8 cellular contexts compared by ENCODE assay signal in the genomic region with DNA sequence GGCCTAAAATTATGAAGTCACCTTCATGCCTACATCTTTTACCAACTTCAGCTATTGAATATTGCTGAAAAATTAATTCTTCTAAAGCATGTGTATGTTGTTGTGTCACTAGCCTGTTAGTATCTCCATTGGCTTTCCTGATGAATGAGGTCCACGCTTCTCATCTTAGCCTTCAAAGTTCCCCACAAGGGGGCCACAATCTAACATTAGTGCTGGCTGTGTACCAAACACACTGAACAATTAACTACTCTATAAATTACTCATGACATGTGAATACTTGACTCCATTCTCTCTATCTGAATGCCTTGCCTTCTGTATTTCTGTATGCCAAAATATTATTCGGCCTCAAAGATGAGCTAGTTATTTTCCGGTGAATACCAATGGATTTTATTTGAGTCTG.
DNase-seq lines count a peak whose midpoint lies in the region; FAIRE-seq and TF ChIP-seq lines count a peak whose summit lies in the region.
"Had no signal": no experiment of that assay in that cellular context is flagged by ENCODE, and none has a peak within 500 bp of the region (broad histone marks: within the 10 kb centered on the region; RNA-seq: fewer than 3 reads in every experiment).

No MANE protein-coding gene starts in this region.

- no peak overlapping the region for H2BK15ac ChIP-seq in mesenchymal stem cell (ENCODE audit: low read depth, poor library complexity, severe bottlenecking)

- H3K4ac ChIP-seq in mesenchymal stem cell (ENCODE audit: low read depth in 1 of 2, low read length in 2 of 2) = no peak overlapping the region

- no peak overlapping the region for H3K14ac ChIP-seq in mesenchymal stem cell (ENCODE audit: low read length in 2 of 2)

- H3K36me3 ChIP-seq in SJSA1 (no peaks in the 10 kb centered on the region), mesenchymal stem cell (ENCODE audit: control insufficient read depth in 1 of 2, insufficient read depth in 2 of 2, low read depth in 1 of 2, low read length in 2 of 2) (no peaks in the 10 kb centered on the region)

- no peak overlapping the region for H2BK5ac ChIP-seq in mesenchymal stem cell (ENCODE audit: low read depth, low read length, poor library complexity, severe bottlenecking)

- no peak overlapping the region for H2BK120ac ChIP-seq in mesenchymal stem cell (ENCODE audit: low read depth, low read length)

- no peak overlapping the region for H3K4me2 ChIP-seq in mesenchymal stem cell (ENCODE audit: low read length, poor library complexity, severe bottlenecking)

- H3K79me1 ChIP-seq in mesenchymal stem cell (replicated peaks; ENCODE audit: low read length, poor library complexity, severe bottlenecking) = no peaks in the 10 kb centered on the region

- peak; percentile 21 for DNase-seq in HEK293T (ENCODE audit: extremely low spot score)
- DNase-seq in SJSA1 (ENCODE audit: low read depth in 1 of 2, low spot score in 2 of 2) = peak in 1 of 2 experiments; percentile 33
- peak; percentile 72 for DNase-seq in mesenchymal stem cell
- no peak for DNase-seq in NCI-H2196 (lab: John Stamatoyannopoulos, UW; ENCODE audit: unreplicated experiment)
- no peak for DNase-seq in hippocampal formation (lab: John Stamatoyannopoulos, UW)
- no peak for DNase-seq in stimulated activated naive CD4-positive, alpha-beta T cell (lab: John Stamatoyannopoulos, UW)
- DNase-seq: NCI-H1436 had no signal

- H3K23ac ChIP-seq in mesenchymal stem cell (ENCODE audit: low read length in 2 of 2) = no peak overlapping the region

- FAIRE-seq in G401.6 (lab: Jason Lieb, UNC) = peak; percentile 69

- H4K91ac ChIP-seq in mesenchymal stem cell (ENCODE audit: low read length) = no peak overlapping the region

- H2BK12ac ChIP-seq in mesenchymal stem cell (ENCODE audit: low read length in 2 of 2) = no peak overlapping the region

- POLR2A ChIA-PET in HEK293T (lab: Yijun Ruan, JAX) = no interaction called here

- peak overlapping the region; percentile 12 for H3K9ac ChIP-seq in mesenchymal stem cell (ENCODE audit: low read length)

- H3K9me3 ChIP-seq in SJSA1 (replicated peaks) (no peaks in the 10 kb centered on the region), mesenchymal stem cell (ENCODE audit: control insufficient read depth, low read length) (peaks cover 3% of the 10 kb centered on the region)

- H3K27me3 ChIP-seq in SJSA1 (replicated peaks) (no peaks in the 10 kb centered on the region), mesenchymal stem cell (ENCODE audit: control insufficient read depth in 1 of 2, insufficient read depth in 1 of 2, low read length in 2 of 2) (no peaks in the 10 kb centered on the region)

- H3K4me1 ChIP-seq in SJSA1 (replicated peaks) (peaks cover 8% of the 10 kb centered on the region), mesenchymal stem cell (ENCODE audit: control insufficient read depth, insufficient read depth, low read depth, low read length) (no peaks in the 10 kb centered on the region)

- CTCF ChIA-PET in HEK293T (lab: Yijun Ruan, JAX) = no interaction called here

- no peak overlapping the region for H2AFZ ChIP-seq in mesenchymal stem cell (ENCODE audit: low read depth, low read length)

- 0 out of 2 replicates have a peak overlapping the region, but pooled peaks have one; percentile 2 for H3K27ac ChIP-seq in SJSA1
- no peak overlapping the region for H3K27ac ChIP-seq in mesenchymal stem cell (ENCODE audit: low read length, poor library complexity, severe bottlenecking)

- H3K4me3 ChIP-seq in SJSA1 (no peak overlapping the region), mesenchymal stem cell (ENCODE audit: insufficient read depth in 1 of 2, low read depth in 1 of 2, low read length in 2 of 2) (no peak overlapping the region)

- no peak overlapping the region for H2AK5ac ChIP-seq in mesenchymal stem cell (ENCODE audit: low read length, severe bottlenecking)

- 21% methylated on average over 1 of the region's 3 CpGs for WGBS in mesenchymal stem cell

- H4K8ac ChIP-seq in mesenchymal stem cell (ENCODE audit: low read length) = no peak overlapping the region

- no peak overlapping the region for H3K18ac ChIP-seq in mesenchymal stem cell (ENCODE audit: low read depth in 1 of 2, low read length in 2 of 2)

TF ChIP-seq in HEK293T, 16 proteins besides CTCF, POLR2A, EP300 and RAD21:
- TF ChIP-seq PKNOX1 (IDR thresholded peaks at IDR 0.05) (peak; percentile 46; the same call in 1 of the 2 replicates), FOXM1 (IDR thresholded peaks at IDR 0.05; ENCODE audit: borderline replicate concordance) (no peak)

Comparison
In these comparisons a context has a peak if more than half of its experiments do, and no peak if none do; other contexts are left out.
1. DNase-seq: peak in HEK293T (single experiment) and mesenchymal stem cell (single experiment); none in NCI-H2196 (single experiment), hippocampal formation (0 of 2) and stimulated activated naive CD4-positive, alpha-beta T cell (0 of 6).